In genomic region chr17:58311429-58311894, GRCh38 we compare ENCODE assay signal across 15 cellular contexts. TPM values are rescaled to one million over a fixed set of nuclear protein-coding genes. Genes with fewer than 3 reads are reported as not detected.
"Had no signal": no experiment of that assay in that cellular context is flagged by ENCODE, and none has a peak within 500 bp of the region (broad histone marks: within the 10 kb centered on the region; RNA-seq: fewer than 3 reads in every experiment).

No MANE protein-coding gene starts in this region.

- H3K4me3 Mint-ChIP-seq: activated naive CD4-positive, alpha-beta T cell treated with anti-CD3 and anti-CD28 coated beads, Interleukin-2, amount 50 U/mL, for 24 hours; central memory CD8-positive, alpha-beta T cell; endodermal cell; immature natural killer cell; memory B cell; neural crest cell; stimulated activated memory B cell treated with anti-CD40 and anti-IgM and Interleukin-4, amounts not matched to agents 10 μg/mL and 1 μg/mL and 100 μg/mL, for 72 hours; T-helper 17 cell had no signal

- H3K4me1 Mint-ChIP-seq: activated naive CD4-positive, alpha-beta T cell treated with anti-CD3 and anti-CD28 coated beads, Interleukin-2, amount 50 U/mL, for 24 hours; central memory CD8-positive, alpha-beta T cell; endodermal cell; stimulated activated memory B cell treated with anti-CD40 and anti-IgM and Interleukin-4, amounts not matched to agents 10 μg/mL and 1 μg/mL and 100 μg/mL, for 72 hours; T-helper 17 cell had no signal

- H3K9me3 Mint-ChIP-seq: activated naive CD4-positive, alpha-beta T cell treated with anti-CD3 and anti-CD28 coated beads, Interleukin-2, amount 50 U/mL, for 24 hours; activated T-helper 2 cell treated with anti-CD3 and anti-CD28 coated beads, Interferon-gamma antibody, Interleukin-2, Interleukin-4, amounts not matched to agents 10 μg/mL and 5 μg/mL and 100 μg/mL, durations not matched to agents 14 hours and 24 hours and 36 hours; central memory CD8-positive, alpha-beta T cell; endodermal cell; immature natural killer cell; memory B cell; neural crest cell; stimulated activated memory B cell treated with anti-CD40 and anti-IgM and Interleukin-4, amounts not matched to agents 10 μg/mL and 1 μg/mL and 100 μg/mL, for 72 hours had no signal

- ATAC-seq: Right ventricle myocardium inferior; stimulated activated memory B cell treated with anti-CD40 and anti-IgM and Interleukin-4, amounts not matched to agents 10 μg/mL and 1 μg/mL and 100 μg/mL, for 72 hours; T-helper 17 cell had no signal

- H3K36me3 Mint-ChIP-seq: activated naive CD4-positive, alpha-beta T cell treated with anti-CD3 and anti-CD28 coated beads, Interleukin-2, amount 50 U/mL, for 24 hours; stimulated activated memory B cell treated with anti-CD40 and anti-IgM and Interleukin-4, amounts not matched to agents 10 μg/mL and 1 μg/mL and 100 μg/mL, for 72 hours had no signal

- DNase-seq: activated CD4-positive, alpha-beta T cell treated with anti-CD3 and anti-CD28 coated beads, Interleukin-2, amount 50 U/mL, for 48 hours; activated CD4-positive, CD25-positive, alpha-beta regulatory T cell; activated T-cell treated with anti-CD3 and anti-CD28 coated beads for 4 hours; immature natural killer cell; T-helper 17 cell; transverse colon had no signal

- H3K27ac Mint-ChIP-seq: activated naive CD4-positive, alpha-beta T cell treated with anti-CD3 and anti-CD28 coated beads, Interleukin-2, amount 50 U/mL, for 24 hours; activated T-helper 2 cell treated with anti-CD3 and anti-CD28 coated beads, Interferon-gamma antibody, Interleukin-2, Interleukin-4, amounts not matched to agents 10 μg/mL and 5 μg/mL and 100 μg/mL, durations not matched to agents 14 hours and 24 hours and 36 hours; endodermal cell; immature natural killer cell; memory B cell; stimulated activated memory B cell treated with anti-CD40 and anti-IgM and Interleukin-4, amounts not matched to agents 10 μg/mL and 1 μg/mL and 100 μg/mL, for 72 hours; T-helper 17 cell had no signal

- H3K27me3 Mint-ChIP-seq: activated naive CD4-positive, alpha-beta T cell treated with anti-CD3 and anti-CD28 coated beads, Interleukin-2, amount 50 U/mL, for 24 hours; central memory CD8-positive, alpha-beta T cell; memory B cell; stimulated activated memory B cell treated with anti-CD40 and anti-IgM and Interleukin-4, amounts not matched to agents 10 μg/mL and 1 μg/mL and 100 μg/mL, for 72 hours; T-helper 17 cell had no signal

- FAIRE-seq: TTC549 had no signal

RNA-seq across cellular contexts. Expression of gene MPO, which starts 30.7 kb away (rescaled TPM):
- total RNA-seq: activated T-helper 2 cell treated with anti-CD3 and anti-CD28 coated beads, Interferon-gamma antibody, Interleukin-2, Interleukin-4, amounts not matched to agents 10 μg/mL and 5 μg/mL and 100 μg/mL, durations not matched to agents 14 hours and 24 hours and 36 hours; endodermal cell; neural crest cell; transverse colon had no signal
